12 cellular contexts compared by ENCODE assay signal in genomic region chr3:106728315-106728821, GRCh38.
DNase-seq lines count a peak whose midpoint lies in the region; ATAC-seq and TF ChIP-seq lines count a peak whose summit lies in the region.
"Had no signal": no experiment of that assay in that cellular context is flagged by ENCODE, and none has a peak within 500 bp of the region (broad histone marks: within the 10 kb centered on the region; RNA-seq: fewer than 3 reads in every experiment).

No MANE protein-coding gene starts in this region.

- no peak for TF ChIP-seq POLR2A in uterus (IDR thresholded peaks at IDR 0.05)

- no peaks in the 10 kb centered on the region for H4K20me1 ChIP-seq in osteoblast (ENCODE audit: insufficient read depth, low read length)

- no peak overlapping the region for H2AFZ ChIP-seq in osteoblast (ENCODE audit: low read length)

- H3K4me3 Mint-ChIP-seq in CD4-positive, alpha-beta T cell = no peak overlapping the region
- no peak overlapping the region for H3K4me3 Mint-ChIP-seq in activated T-helper 1 cell treated with anti-CD3 and anti-CD28 coated beads, Interleukin-12 subunit alpha, Interleukin-12 subunit beta, Interleukin-2, Interleukin-4 antibody, amounts not matched to agents 30 ng/mL and 10 ng/mL and 1 ng/mL, durations not matched to agents 14 hours and 24 hours and 36 hours
- H3K4me3 Mint-ChIP-seq: activated T-cell treated with anti-CD3 and anti-CD28 coated beads, Interleukin-2, amount 50 U/mL, for 24 hours; natural killer cell treated with Interleukin-12 subunit alpha and Interleukin-12 subunit beta and Interleukin-15 and Interleukin-18, amount 100 ng/mL, for 72 hours; T-cell had no signal

- no peaks in the 10 kb centered on the region for H3K9me3 Mint-ChIP-seq in CD4-positive, alpha-beta T cell
- no peaks in the 10 kb centered on the region for H3K9me3 Mint-ChIP-seq in activated T-helper 1 cell treated with anti-CD3 and anti-CD28 coated beads, Interleukin-12 subunit alpha, Interleukin-12 subunit beta, Interleukin-2, Interleukin-4 antibody, amounts not matched to agents 30 ng/mL and 10 ng/mL and 1 ng/mL, durations not matched to agents 14 hours and 24 hours and 36 hours
- H3K9me3 Mint-ChIP-seq: activated T-cell treated with anti-CD3 and anti-CD28 coated beads, Interleukin-2, amount 50 U/mL, for 24 hours; natural killer cell treated with Interleukin-12 subunit alpha and Interleukin-12 subunit beta and Interleukin-15 and Interleukin-18, amount 100 ng/mL, for 72 hours; T-cell had no signal

- no peaks in the 10 kb centered on the region for H3K27me3 Mint-ChIP-seq in CD4-positive, alpha-beta T cell
- no peaks in the 10 kb centered on the region for H3K27me3 Mint-ChIP-seq in activated T-helper 1 cell treated with anti-CD3 and anti-CD28 coated beads, Interleukin-12 subunit alpha, Interleukin-12 subunit beta, Interleukin-2, Interleukin-4 antibody, amounts not matched to agents 30 ng/mL and 10 ng/mL and 1 ng/mL, durations not matched to agents 14 hours and 24 hours and 36 hours (ENCODE audit: insufficient read depth)
- H3K27me3 Mint-ChIP-seq: natural killer cell treated with Interleukin-12 subunit alpha and Interleukin-12 subunit beta and Interleukin-15 and Interleukin-18, amount 100 ng/mL, for 72 hours had no signal

- ATAC-seq in CD4-positive, alpha-beta T cell (ENCODE audit: poor library complexity) = no peak
- ATAC-seq: natural killer cell treated with Interleukin-12 subunit alpha and Interleukin-12 subunit beta and Interleukin-15 and Interleukin-18, amount 100 ng/mL, for 72 hours; T-cell had no signal

- H3K27me3 ChIP-seq in osteoblast (ENCODE audit: insufficient read depth, low read length) (no peaks in the 10 kb centered on the region), uterus (no peaks in the 10 kb centered on the region)
- H3K27me3 ChIP-seq in CD4-positive, alpha-beta T cell (ENCODE audit: control insufficient read depth, insufficient read depth, low read length) = no peaks in the 10 kb centered on the region

- H3K4me1 Mint-ChIP-seq in CD4-positive, alpha-beta T cell (ENCODE audit: low read depth) = no peaks in the 10 kb centered on the region
- no peaks in the 10 kb centered on the region for H3K4me1 Mint-ChIP-seq in activated T-helper 1 cell treated with anti-CD3 and anti-CD28 coated beads, Interleukin-12 subunit alpha, Interleukin-12 subunit beta, Interleukin-2, Interleukin-4 antibody, amounts not matched to agents 30 ng/mL and 10 ng/mL and 1 ng/mL, durations not matched to agents 14 hours and 24 hours and 36 hours (ENCODE audit: low read depth)
- H3K4me1 Mint-ChIP-seq: T-cell had no signal

- TF ChIP-seq CTCF in osteoblast (IDR thresholded peaks at IDR 0.05; ENCODE audit: extremely low read depth, low read depth, low read length) (no peak), uterus (IDR thresholded peaks at IDR 0.05) (no peak)
- TF ChIP-seq CTCF in CD4-positive, alpha-beta T cell (IDR thresholded peaks at IDR 0.05) = no peak

- H3K36me3 Mint-ChIP-seq in CD4-positive, alpha-beta T cell (ENCODE audit: low read depth) = no peaks in the 10 kb centered on the region
- H3K36me3 Mint-ChIP-seq in activated T-helper 1 cell treated with anti-CD3 and anti-CD28 coated beads, Interleukin-12 subunit alpha, Interleukin-12 subunit beta, Interleukin-2, Interleukin-4 antibody, amounts not matched to agents 30 ng/mL and 10 ng/mL and 1 ng/mL, durations not matched to agents 14 hours and 24 hours and 36 hours (ENCODE audit: low read depth) = no peaks in the 10 kb centered on the region
- H3K36me3 Mint-ChIP-seq: natural killer cell treated with Interleukin-12 subunit alpha and Interleukin-12 subunit beta and Interleukin-15 and Interleukin-18, amount 100 ng/mL, for 72 hours; T-cell had no signal

- peak overlapping the region; percentile 84 for H3K27ac ChIP-seq in epithelial cell of prostate
- H3K27ac ChIP-seq in osteoblast (ENCODE audit: low read depth, low read length) = peak overlapping the region; percentile 95
- no peak overlapping the region for H3K27ac ChIP-seq in CD4-positive, alpha-beta T cell (ENCODE audit: low read depth, low read length)
- no peak overlapping the region for H3K27ac ChIP-seq in uterus

- peak; percentile 94 for DNase-seq in Daoy (ENCODE audit: low read depth)
- DNase-seq in RKO (ENCODE audit: low spot score) = peak; percentile 96
- peak; percentile 76 for DNase-seq in epithelial cell of prostate (ENCODE audit: low read depth, low spot score)
- DNase-seq in osteoblast (ENCODE audit: insufficient read length, low spot score, missing footprints) = peak; percentile 90
- DNase-seq in stimulated activated CD4-positive, alpha-beta T cell treated with anti-CD3 and anti-CD28 coated beads, Interleukin-4, amount 100 ng/mL, for 1 hour = no peak
- DNase-seq in CD4-positive, alpha-beta T cell = no peak
- DNase-seq in uterus = no peak
- DNase-seq in activated T-helper 1 cell treated with anti-CD3 and anti-CD28 coated beads, Interleukin-12 subunit alpha, Interleukin-12 subunit beta, Interleukin-2, Interleukin-4 antibody, amounts not matched to agents 30 ng/mL and 10 ng/mL and 1 ng/mL, durations not matched to agents 14 hours and 24 hours and 36 hours (ENCODE audit: low spot score) = no peak
- DNase-seq: activated T-cell treated with anti-CD3 and anti-CD28 coated beads, Interleukin-2, amount 50 U/mL, for 24 hours; NCI-H2029; T-cell had no signal

- peak overlapping the region; percentile 40 for H3K4me2 ChIP-seq in osteoblast (ENCODE audit: insufficient read depth, low read length)

- H3K4me1 ChIP-seq in osteoblast (ENCODE audit: insufficient read depth, low read length) (peaks cover 45% of the 10 kb centered on the region), uterus (no peaks in the 10 kb centered on the region)

- intact Hi-C loops in CD4-positive, alpha-beta T cell (cut with DNase I, micrococcal nuclease) = no loop called here
- intact Hi-C loops in uterus (cut with DNase I; ENCODE audit: low total_unique reads) = no loop called here
- intact Hi-C loops in activated T-helper 1 cell treated with anti-CD3 and anti-CD28 coated beads, Interleukin-12 subunit alpha, Interleukin-12 subunit beta, Interleukin-2, Interleukin-4 antibody, amounts not matched to agents 30 ng/mL and 10 ng/mL and 1 ng/mL, durations not matched to agents 14 hours and 24 hours and 36 hours (cut with micrococcal nuclease) = no loop called here

- H3K36me3 ChIP-seq in osteoblast (ENCODE audit: insufficient read depth, low read length) (peaks cover 21% of the 10 kb centered on the region), uterus (no peaks in the 10 kb centered on the region)

- CTCF ChIA-PET in CD4-positive, alpha-beta T cell (lab: Charles Lee) = no interaction called here

- no peaks in the 10 kb centered on the region for H3K9me3 ChIP-seq in osteoblast (ENCODE audit: low read depth, low read length)
- no peaks in the 10 kb centered on the region for H3K9me3 ChIP-seq in CD4-positive, alpha-beta T cell (ENCODE audit: control insufficient read depth, low read length)
- H3K9me3 ChIP-seq in uterus = no peaks in the 10 kb centered on the region

- H3K27ac Mint-ChIP-seq in CD4-positive, alpha-beta T cell = no peak overlapping the region
- H3K27ac Mint-ChIP-seq in activated T-helper 1 cell treated with anti-CD3 and anti-CD28 coated beads, Interleukin-12 subunit alpha, Interleukin-12 subunit beta, Interleukin-2, Interleukin-4 antibody, amounts not matched to agents 30 ng/mL and 10 ng/mL and 1 ng/mL, durations not matched to agents 14 hours and 24 hours and 36 hours = no peak overlapping the region
- H3K27ac Mint-ChIP-seq: activated T-cell treated with anti-CD3 and anti-CD28 coated beads, Interleukin-2, amount 50 U/mL, for 24 hours; natural killer cell treated with Interleukin-12 subunit alpha and Interleukin-12 subunit beta and Interleukin-15 and Interleukin-18, amount 100 ng/mL, for 72 hours; T-cell had no signal

- POLR2A ChIA-PET in CD4-positive, alpha-beta T cell (lab: Charles Lee) = interaction anchor here (0.6 kb wide), 1 partner anchor 34 kb away, joined by 3 read pairs; no protein-coding TSS in a partner anchor

- H3K4me3 ChIP-seq in osteoblast (ENCODE audit: insufficient read depth, low read length) = peak overlapping the region; percentile 13
- H3K4me3 ChIP-seq in uterus = no peak overlapping the region

- H3K79me2 ChIP-seq in osteoblast (ENCODE audit: insufficient read depth, low read length) = peaks cover 6% of the 10 kb centered on the region

Comparison
In these comparisons a context has a peak if more than half of its experiments do, and no peak if none do; other contexts are left out.
1. DNase-seq: peak in Daoy (single experiment), RKO (single experiment), epithelial cell of prostate (single experiment) and osteoblast (single experiment); none in stimulated activated CD4-positive, alpha-beta T cell treated with anti-CD3 and anti-CD28 coated beads, Interleukin-4, amount 100 ng/mL, for 1 hour (single experiment), CD4-positive, alpha-beta T cell (0 of 10), uterus (0 of 2) and activated T-helper 1 cell treated with anti-CD3 and anti-CD28 coated beads, Interleukin-12 subunit alpha, Interleukin-12 subunit beta, Interleukin-2, Interleukin-4 antibody, amounts not matched to agents 30 ng/mL and 10 ng/mL and 1 ng/mL, durations not matched to agents 14 hours and 24 hours and 36 hours (single experiment).
2. H3K27ac ChIP-seq: peak in epithelial cell of prostate (single experiment) and osteoblast (single experiment); none in CD4-positive, alpha-beta T cell (single experiment) and uterus (0 of 2).